ENCODE assay signal across 1 cellular context in genomic region chr10:81708946-81709345, GRCh38.
TF ChIP-seq lines count a peak whose summit lies in the region.

No MANE protein-coding gene starts in this region.

TF ChIP-seq in GM12878, 131 proteins besides CTCF, POLR2A, EP300 and RAD21:
- TF ChIP-seq, protein P1, sequence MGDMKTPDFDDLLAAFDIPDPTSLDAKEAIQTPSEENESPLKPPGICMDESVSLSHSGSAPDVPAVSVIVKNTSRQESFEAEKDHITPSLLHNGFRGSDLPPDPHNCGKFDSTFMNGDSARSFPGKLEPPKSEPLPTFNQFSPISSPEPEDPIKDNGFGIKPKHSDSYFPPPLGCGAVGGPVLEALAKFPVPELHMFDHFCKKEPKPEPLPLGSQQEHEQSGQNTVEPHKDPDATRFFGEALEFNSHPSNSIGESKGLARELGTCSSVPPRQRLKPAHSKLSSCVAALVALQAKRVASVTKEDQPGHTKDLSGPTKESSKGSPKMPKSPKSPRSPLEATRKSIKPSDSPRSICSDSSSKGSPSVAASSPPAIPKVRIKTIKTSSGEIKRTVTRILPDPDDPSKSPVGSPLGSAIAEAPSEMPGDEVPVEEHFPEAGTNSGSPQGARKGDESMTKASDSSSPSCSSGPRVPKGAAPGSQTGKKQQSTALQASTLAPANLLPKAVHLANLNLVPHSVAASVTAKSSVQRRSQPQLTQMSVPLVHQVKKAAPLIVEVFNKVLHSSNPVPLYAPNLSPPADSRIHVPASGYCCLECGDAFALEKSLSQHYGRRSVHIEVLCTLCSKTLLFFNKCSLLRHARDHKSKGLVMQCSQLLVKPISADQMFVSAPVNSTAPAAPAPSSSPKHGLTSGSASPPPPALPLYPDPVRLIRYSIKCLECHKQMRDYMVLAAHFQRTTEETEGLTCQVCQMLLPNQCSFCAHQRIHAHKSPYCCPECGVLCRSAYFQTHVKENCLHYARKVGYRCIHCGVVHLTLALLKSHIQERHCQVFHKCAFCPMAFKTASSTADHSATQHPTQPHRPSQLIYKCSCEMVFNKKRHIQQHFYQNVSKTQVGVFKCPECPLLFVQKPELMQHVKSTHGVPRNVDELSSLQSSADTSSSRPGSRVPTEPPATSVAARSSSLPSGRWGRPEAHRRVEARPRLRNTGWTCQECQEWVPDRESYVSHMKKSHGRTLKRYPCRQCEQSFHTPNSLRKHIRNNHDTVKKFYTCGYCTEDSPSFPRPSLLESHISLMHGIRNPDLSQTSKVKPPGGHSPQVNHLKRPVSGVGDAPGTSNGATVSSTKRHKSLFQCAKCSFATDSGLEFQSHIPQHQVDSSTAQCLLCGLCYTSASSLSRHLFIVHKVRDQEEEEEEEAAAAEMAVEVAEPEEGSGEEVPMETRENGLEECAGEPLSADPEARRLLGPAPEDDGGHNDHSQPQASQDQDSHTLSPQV (IDR thresholded peaks at IDR 0.05), result no peak
- TF ChIP-seq MTA2 (IDR thresholded peaks at IDR 0.05; ENCODE audit: low read depth), result 0 out of 2 replicates have a peak, but pooled peaks have one; percentile 25
TF ChIP-seq in GM12878: peak in this region for 1.
